In the genomic region with DNA sequence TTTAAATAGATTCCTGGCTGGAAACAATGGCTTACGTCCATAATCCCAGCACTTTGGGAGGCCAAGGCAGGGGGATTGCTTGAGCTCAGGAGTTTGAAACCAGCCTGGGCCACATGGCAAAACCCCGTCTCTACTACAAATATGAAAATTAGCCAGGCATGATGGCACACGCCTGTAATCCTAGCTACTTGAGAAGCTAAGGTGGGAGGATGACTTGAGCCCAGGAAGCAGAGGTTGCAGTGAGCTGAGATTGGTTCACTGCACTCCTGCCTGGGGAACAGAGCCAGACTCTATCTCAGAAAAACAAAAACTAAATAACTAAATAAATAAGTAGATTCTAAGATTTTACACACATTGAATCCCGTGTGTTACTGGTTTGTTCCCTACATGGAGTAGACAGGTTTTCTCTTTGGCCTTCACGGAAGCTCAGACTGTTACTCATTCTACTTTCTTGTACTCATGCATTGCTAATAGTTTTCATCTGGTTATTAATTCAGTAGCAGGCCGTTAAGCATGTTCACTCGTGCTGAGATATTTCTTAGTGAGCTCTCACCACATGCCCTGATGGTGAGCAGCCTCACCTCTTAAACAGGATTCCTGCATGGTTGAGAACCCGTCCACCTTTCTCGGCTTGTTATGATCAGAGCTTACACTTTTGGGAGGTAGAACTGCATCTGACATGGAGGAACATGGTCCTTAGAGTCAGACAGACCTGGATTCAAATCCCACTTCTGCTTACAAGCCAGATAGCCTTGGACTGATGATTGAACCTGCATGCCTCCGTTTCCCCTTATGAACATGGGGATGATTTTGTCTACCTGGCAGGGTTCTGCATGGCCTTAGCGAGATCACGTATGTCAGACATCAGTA, we compare ENCODE assay signal across 13 cellular contexts. TPM values are rescaled to one million over a fixed set of nuclear protein-coding genes. Genes with fewer than 3 reads are reported as not detected.
DNase-seq lines count a peak whose midpoint lies in the region; ATAC-seq and TF ChIP-seq lines count a peak whose summit lies in the region.
"Had no signal": no experiment of that assay in that cellular context is flagged by ENCODE, and none has a peak within 500 bp of the region (broad histone marks: within the 10 kb centered on the region; RNA-seq: fewer than 3 reads in every experiment).

No MANE protein-coding gene starts in this region.

- H3K9me3 Mint-ChIP-seq in CD4-positive, alpha-beta T cell: no peaks in the 10 kb centered on the region
- H3K9me3 Mint-ChIP-seq in HFFc6: no peaks in the 10 kb centered on the region
- no peaks in the 10 kb centered on the region for H3K9me3 Mint-ChIP-seq in activated naive CD8-positive, alpha-beta T cell treated with anti-CD3 and anti-CD28 coated beads, Interleukin-2, amount 50 U/mL, for 24 hours
- peaks cover 0 to 5% (median 0%) of the 10 kb centered on the region in 11 donors for H3K9me3 Mint-ChIP-seq in naive thymus-derived CD4-positive, alpha-beta T cell
- H3K9me3 Mint-ChIP-seq: T-helper 1 cell treated with Interleukin-12 subunit alpha and Interleukin-12 subunit beta and Interleukin-4 antibody, amounts not matched to agents 30 μg/mL and 1 μg/mL, for 36 hours had no signal

- H3K4me3 ChIP-seq in naive thymus-derived CD4-positive, alpha-beta T cell (ENCODE audit: low read length): no peak overlapping the region
- H3K4me3 ChIP-seq in ovary: no peak overlapping the region

- H3K4me1 ChIP-seq in naive thymus-derived CD4-positive, alpha-beta T cell (ENCODE audit: control insufficient read depth in 2 of 2, insufficient read depth in 2 of 2, low read length in 2 of 2): peaks cover 38 to 41% of the 10 kb centered on the region in 2 donors
- H3K4me1 ChIP-seq in ovary (ENCODE audit: insufficient read depth): no peaks in the 10 kb centered on the region

- no peak for DNase-seq in CD4-positive, alpha-beta T cell
- DNase-seq in HFFc6: peak; percentile 25
- no peak for DNase-seq in activated naive CD8-positive, alpha-beta T cell treated with anti-CD3 and anti-CD28 coated beads, Interleukin-2, amount 50 U/mL, for 24 hours
- peak in 1 of 9 donors; percentile 12 for DNase-seq in naive thymus-derived CD4-positive, alpha-beta T cell
- no peak for DNase-seq in NCI-H2029 treated with DMSO at 0.1 percent for 48 hours (lab: John Stamatoyannopoulos, UW)
- DNase-seq in ovary: no peak
- DNase-seq: activated CD4-positive, alpha-beta T cell treated with anti-CD3 and anti-CD28 coated beads, Interleukin-2, amount 50 U/mL, for 4 hours; H7; NCI-H1694 treated with DMSO at 0.1 percent for 48 hours; PC-3 had no signal

- no peak for TF ChIP-seq CTCF in CD4-positive, alpha-beta T cell (IDR thresholded peaks at IDR 0.05)
- TF ChIP-seq CTCF in HFFc6 (IDR thresholded peaks at IDR 0.05) (no peak), ovary (IDR thresholded peaks at IDR 0.05) (no peak)

- no peak overlapping the region for H3K27ac ChIP-seq in CD4-positive, alpha-beta T cell (ENCODE audit: low read depth, low read length)
- no peak overlapping the region for H3K27ac ChIP-seq in naive thymus-derived CD4-positive, alpha-beta T cell (ENCODE audit: low read depth, low read length)
- H3K27ac ChIP-seq in ovary: no peak overlapping the region

- 76 to 83% (median 80%) methylated on average over 12 of the region's 12 CpGs for WGBS in ovary, 3 donors

- TF ChIP-seq POLR2A in ovary (IDR thresholded peaks at IDR 0.05): no peak

- peaks cover 50% of the 10 kb centered on the region for H3K36me3 Mint-ChIP-seq in CD4-positive, alpha-beta T cell (ENCODE audit: low read depth)
- no peaks in the 10 kb centered on the region for H3K36me3 Mint-ChIP-seq in HFFc6 (ENCODE audit: low read depth)
- peaks cover 27% of the 10 kb centered on the region for H3K36me3 Mint-ChIP-seq in activated naive CD8-positive, alpha-beta T cell treated with anti-CD3 and anti-CD28 coated beads, Interleukin-2, amount 50 U/mL, for 24 hours (ENCODE audit: low read depth)
- peaks cover 3 to 45% (median 35%) of the 10 kb centered on the region in 5 donors for H3K36me3 Mint-ChIP-seq in naive thymus-derived CD4-positive, alpha-beta T cell

- TF ChIP-seq EP300 in ovary (IDR thresholded peaks at IDR 0.05): no peak

- no peak for ATAC-seq in CD4-positive, alpha-beta T cell (ENCODE audit: poor library complexity)
- ATAC-seq in activated naive CD8-positive, alpha-beta T cell treated with anti-CD3 and anti-CD28 coated beads, Interleukin-2, amount 50 U/mL, for 24 hours: no peak
- ATAC-seq in naive thymus-derived CD4-positive, alpha-beta T cell: no peak
- ATAC-seq in HG03045 (IDR thresholded peaks at IDR 0.05; ENCODE audit: unreplicated experiment): no peak
- ATAC-seq in HG03460 (IDR thresholded peaks at IDR 0.05; ENCODE audit: unreplicated experiment): no peak
- ATAC-seq: PC-3 had no signal

- no peaks in the 10 kb centered on the region for H3K27me3 Mint-ChIP-seq in CD4-positive, alpha-beta T cell
- H3K27me3 Mint-ChIP-seq in HFFc6 (ENCODE audit: insufficient read depth): no peaks in the 10 kb centered on the region; the same call in none of the 2 replicates
- H3K27me3 Mint-ChIP-seq in activated naive CD8-positive, alpha-beta T cell treated with anti-CD3 and anti-CD28 coated beads, Interleukin-2, amount 50 U/mL, for 24 hours: no peaks in the 10 kb centered on the region
- H3K27me3 Mint-ChIP-seq in naive thymus-derived CD4-positive, alpha-beta T cell: no peaks in the 10 kb centered on the region

- H3K36me3 ChIP-seq in naive thymus-derived CD4-positive, alpha-beta T cell (ENCODE audit: control insufficient read depth in 2 of 3, insufficient read depth in 3 of 3, low read length in 3 of 3): peaks cover 0 to 14% (median 0%) of the 10 kb centered on the region in 3 experiments
- H3K36me3 ChIP-seq in ovary: no peaks in the 10 kb centered on the region

- POLR2A ChIA-PET in CD4-positive, alpha-beta T cell (lab: Charles Lee): interaction anchor here (1.3 kb wide), 1 partner anchor 8 kb away, joined by 4 read pairs; no protein-coding TSS in a partner anchor
- POLR2A ChIA-PET in naive thymus-derived CD4-positive, alpha-beta T cell (lab: Charles Lee): interaction anchor here (0.6 to 12.6 kb wide), 5 partner anchors 12 to 1826 kb away, joined by 3 to 145 read pairs (median 6); no protein-coding TSS in a partner anchor

- no peaks in the 10 kb centered on the region for H3K9me3 ChIP-seq in CD4-positive, alpha-beta T cell (ENCODE audit: control insufficient read depth, low read length)
- H3K9me3 ChIP-seq in naive thymus-derived CD4-positive, alpha-beta T cell (ENCODE audit: control insufficient read depth in 2 of 3, low read length in 3 of 3): no peaks in the 10 kb centered on the region
- no peaks in the 10 kb centered on the region for H3K9me3 ChIP-seq in ovary

- H3K27ac Mint-ChIP-seq in CD4-positive, alpha-beta T cell: peak overlapping the region; percentile 70
- H3K27ac Mint-ChIP-seq in HFFc6: peak overlapping the region; percentile 63; the same call in 1 of the 2 replicates
- peak overlapping the region; percentile 19 for H3K27ac Mint-ChIP-seq in activated naive CD8-positive, alpha-beta T cell treated with anti-CD3 and anti-CD28 coated beads, Interleukin-2, amount 50 U/mL, for 24 hours
- peak overlapping the region in 7 of 9 donors; percentile 6 to 69 (median 33) for H3K27ac Mint-ChIP-seq in naive thymus-derived CD4-positive, alpha-beta T cell

- H3K27me3 ChIP-seq in CD4-positive, alpha-beta T cell (ENCODE audit: control insufficient read depth, insufficient read depth, low read length): no peaks in the 10 kb centered on the region
- H3K27me3 ChIP-seq in naive thymus-derived CD4-positive, alpha-beta T cell (ENCODE audit: control insufficient read depth in 2 of 2, insufficient read depth in 2 of 2, low read length in 2 of 2): no peaks in the 10 kb centered on the region
- no peaks in the 10 kb centered on the region for H3K27me3 ChIP-seq in ovary

- intact Hi-C loops in CD4-positive, alpha-beta T cell (cut with DNase I, micrococcal nuclease): no loop called here
- intact Hi-C loops in naive thymus-derived CD4-positive, alpha-beta T cell (cut with micrococcal nuclease): loop anchor here (1.0 kb wide), 1 partner anchor 7 kb away; no protein-coding TSS in a partner anchor
- intact Hi-C loops in ovary (cut with DNase I): no loop called here

- peaks cover 84% of the 10 kb centered on the region for H3K4me1 Mint-ChIP-seq in CD4-positive, alpha-beta T cell (ENCODE audit: low read depth)
- peaks cover 55% of the 10 kb centered on the region for H3K4me1 Mint-ChIP-seq in HFFc6 (ENCODE audit: low read depth)
- H3K4me1 Mint-ChIP-seq in activated naive CD8-positive, alpha-beta T cell treated with anti-CD3 and anti-CD28 coated beads, Interleukin-2, amount 50 U/mL, for 24 hours: peaks cover 87% of the 10 kb centered on the region
- peaks cover 29 to 90% (median 82%) of the 10 kb centered on the region in 7 donors for H3K4me1 Mint-ChIP-seq in naive thymus-derived CD4-positive, alpha-beta T cell

- CTCF ChIA-PET in CD4-positive, alpha-beta T cell (lab: Charles Lee): interaction anchor here (2.2 kb wide), 1 partner anchor 27 kb away, joined by 8 read pairs; no protein-coding TSS in a partner anchor
- CTCF ChIA-PET in naive thymus-derived CD4-positive, alpha-beta T cell (lab: Charles Lee): interaction anchor here (1.1 to 1.4 kb wide), 3 partner anchors 10 to 40 kb away, joined by 3 to 5 read pairs (median 3); no protein-coding TSS in a partner anchor

- no peak overlapping the region for H3K4me3 Mint-ChIP-seq in CD4-positive, alpha-beta T cell
- no peak overlapping the region for H3K4me3 Mint-ChIP-seq in HFFc6
- no peak overlapping the region for H3K4me3 Mint-ChIP-seq in activated naive CD8-positive, alpha-beta T cell treated with anti-CD3 and anti-CD28 coated beads, Interleukin-2, amount 50 U/mL, for 24 hours
- H3K4me3 Mint-ChIP-seq in naive thymus-derived CD4-positive, alpha-beta T cell: peak overlapping the region in 1 of 10 donors; percentile 12
- H3K4me3 Mint-ChIP-seq: T-helper 1 cell treated with Interleukin-12 subunit alpha and Interleukin-12 subunit beta and Interleukin-4 antibody, amounts not matched to agents 30 μg/mL and 1 μg/mL, for 36 hours had no signal

RNA-seq across cellular contexts. Expression of gene CMTM7, which starts 49.1 kb away (rescaled TPM):
- total RNA-seq in CD4-positive, alpha-beta T cell: 10 to 100 TPM; 31.5 to 35.2 TPM
- 10 to 100 TPM; 10.1 to 17.7 (median 15.7) TPM for total RNA-seq in HFFc6 (2021; fragmentation: NEBNext Ultra II Directional; extraction: Animal tissue kit (Norgen Biotek cat#: 25700))
- 10 to 100 TPM; 38.6 to 60.1 (median 49.5) TPM for total RNA-seq in naive thymus-derived CD4-positive, alpha-beta T cell
- polyA plus RNA-seq in naive thymus-derived CD4-positive, alpha-beta T cell: 100 to 1,000 TPM in 1 of 2 donors, 10 to 100 TPM in 1; 87.7 to 157 TPM
- total RNA-seq in ovary: 10 to 100 TPM in 3 of 7 donors, 1 to 10 TPM in 4; 2.7 to 63.4 (median 7.6) TPM
- 10 to 100 TPM in 1 of 2 donors, 1 to 10 TPM in 1; 4.7 to 20.3 TPM for polyA plus RNA-seq in ovary

Comparison
In these comparisons a context has a peak if more than half of its experiments do, and no peak if none do; other contexts are left out.
1. H3K27ac Mint-ChIP-seq: peak in every context shown above with its lines; median percentile 70 in CD4-positive, alpha-beta T cell; 63 in HFFc6; 33 in naive thymus-derived CD4-positive, alpha-beta T cell; 19 in activated naive CD8-positive, alpha-beta T cell treated with anti-CD3 and anti-CD28 coated beads, Interleukin-2, amount 50 U/mL, for 24 hours.
2. intact Hi-C loops: an anchor here in naive thymus-derived CD4-positive, alpha-beta T cell (1.0 kb wide); none called in CD4-positive, alpha-beta T cell and ovary.